ENCODE assay signal across 8 cellular contexts in genomic region chr16:71724320-71724751, GRCh38. TPM values are rescaled to one million over a fixed set of nuclear protein-coding genes. Genes with fewer than 3 reads are reported as not detected.
DNase-seq lines count a peak whose midpoint lies in the region; ATAC-seq and TF ChIP-seq lines count a peak whose summit lies in the region.

A gene with protein sequence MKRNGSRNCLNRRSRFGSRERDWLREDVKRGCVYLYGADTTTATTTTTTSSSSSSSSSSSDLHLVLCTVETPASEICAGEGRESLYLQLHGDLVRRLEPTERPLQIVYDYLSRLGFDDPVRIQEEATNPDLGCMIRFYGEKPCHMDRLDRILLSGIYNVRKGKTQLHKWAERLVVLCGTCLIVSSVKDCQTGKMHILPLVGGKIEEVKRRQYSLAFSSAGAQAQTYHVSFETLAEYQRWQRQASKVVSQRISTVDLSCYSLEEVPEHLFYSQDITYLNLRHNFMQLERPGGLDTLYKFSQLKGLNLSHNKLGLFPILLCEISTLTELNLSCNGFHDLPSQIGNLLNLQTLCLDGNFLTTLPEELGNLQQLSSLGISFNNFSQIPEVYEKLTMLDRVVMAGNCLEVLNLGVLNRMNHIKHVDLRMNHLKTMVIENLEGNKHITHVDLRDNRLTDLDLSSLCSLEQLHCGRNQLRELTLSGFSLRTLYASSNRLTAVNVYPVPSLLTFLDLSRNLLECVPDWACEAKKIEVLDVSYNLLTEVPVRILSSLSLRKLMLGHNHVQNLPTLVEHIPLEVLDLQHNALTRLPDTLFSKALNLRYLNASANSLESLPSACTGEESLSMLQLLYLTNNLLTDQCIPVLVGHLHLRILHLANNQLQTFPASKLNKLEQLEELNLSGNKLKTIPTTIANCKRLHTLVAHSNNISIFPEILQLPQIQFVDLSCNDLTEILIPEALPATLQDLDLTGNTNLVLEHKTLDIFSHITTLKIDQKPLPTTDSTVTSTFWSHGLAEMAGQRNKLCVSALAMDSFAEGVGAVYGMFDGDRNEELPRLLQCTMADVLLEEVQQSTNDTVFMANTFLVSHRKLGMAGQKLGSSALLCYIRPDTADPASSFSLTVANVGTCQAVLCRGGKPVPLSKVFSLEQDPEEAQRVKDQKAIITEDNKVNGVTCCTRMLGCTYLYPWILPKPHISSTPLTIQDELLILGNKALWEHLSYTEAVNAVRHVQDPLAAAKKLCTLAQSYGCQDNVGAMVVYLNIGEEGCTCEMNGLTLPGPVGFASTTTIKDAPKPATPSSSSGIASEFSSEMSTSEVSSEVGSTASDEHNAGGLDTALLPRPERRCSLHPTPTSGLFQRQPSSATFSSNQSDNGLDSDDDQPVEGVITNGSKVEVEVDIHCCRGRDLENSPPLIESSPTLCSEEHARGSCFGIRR (N-terminal part only) (minus strand): TSS chr16:71724701. CDS start chr16:71714795, 9,906 bp downstream.

- peaks cover 39% of the 10 kb centered on the region for H3K4me1 ChIP-seq in Karpas-422 (ENCODE audit: low read length)
- peaks cover 9% of the 10 kb centered on the region in 2 donors for H3K4me1 ChIP-seq in naive thymus-derived CD4-positive, alpha-beta T cell (ENCODE audit: control insufficient read depth in 2 of 2, insufficient read depth in 2 of 2, low read length in 2 of 2)

- peak within 1 kb of the TSS; percentile 87 for H2AFZ ChIP-seq in Karpas-422 (ENCODE audit: low read length)

- H3K27ac Mint-ChIP-seq in naive thymus-derived CD4-positive, alpha-beta T cell: peak within 1 kb of the TSS in 8 of 9 donors; percentile 30 to 92 (median 78)

- no peak within 1 kb of the TSS for H3K27ac ChIP-seq in Karpas-422 (ENCODE audit: low read length)
- peak within 1 kb of the TSS in 58 of 59 donors; percentile 46 to 94 (median 88) for H3K27ac ChIP-seq in dorsolateral prefrontal cortex
- H3K27ac ChIP-seq in naive thymus-derived CD4-positive, alpha-beta T cell (ENCODE audit: low read depth, low read length): peak within 1 kb of the TSS; percentile 79

- no peaks in the 10 kb centered on the region for H4K20me1 ChIP-seq in Karpas-422 (ENCODE audit: insufficient read depth, low read depth, low read length)

- H3K4me3 ChIP-seq in AG04449 (ENCODE audit: low read depth, low read length): peak within 1 kb of the TSS; percentile 81
- H3K4me3 ChIP-seq in Karpas-422 (ENCODE audit: low read length): peak within 1 kb of the TSS; percentile 98
- H3K4me3 ChIP-seq in dorsolateral prefrontal cortex: peak within 1 kb of the TSS; percentile 59 to 98 (median 86)
- peak within 1 kb of the TSS; percentile 79 for H3K4me3 ChIP-seq in naive thymus-derived CD4-positive, alpha-beta T cell (ENCODE audit: low read length)

- H3K9me3 ChIP-seq in Karpas-422 (ENCODE audit: low read length): no peaks in the 10 kb centered on the region
- no peaks in the 10 kb centered on the region for H3K9me3 ChIP-seq in naive thymus-derived CD4-positive, alpha-beta T cell (ENCODE audit: control insufficient read depth in 2 of 3, low read length in 3 of 3)

- DNase-seq in AG04449 (ENCODE audit: low read depth, low spot score) (no peak), Karpas-422 (no peak), dorsolateral prefrontal cortex (no peak), activated gamma-delta T cell treated with Interleukin-2 at 50 U/mL for 16 hours (no peak)
- no peak for DNase-seq in naive thymus-derived CD4-positive, alpha-beta T cell
- no peak for DNase-seq in stimulated activated CD4-positive, alpha-beta T cell treated with anti-CD3 and anti-CD28 coated beads, Interleukin-4, amount 100 ng/mL, for 1 hour

- H3K4me3 Mint-ChIP-seq in naive thymus-derived CD4-positive, alpha-beta T cell: peak within 1 kb of the TSS; percentile 80 to 97 (median 86)

- CTCF ChIA-PET in AG04449 (lab: Yijun Ruan, JAX): interaction anchor here (0.9 kb wide), 1 partner anchor 21 kb away, joined by 3 read pairs; no protein-coding TSS in a partner anchor
- CTCF ChIA-PET in naive thymus-derived CD4-positive, alpha-beta T cell (lab: Charles Lee): interaction anchor here (1.0 kb wide), 1 partner anchor 12 kb away, joined by 4 read pairs; no protein-coding TSS in a partner anchor

- H3K27me3 ChIP-seq in Karpas-422 (ENCODE audit: low read length) (no peaks in the 10 kb centered on the region), dorsolateral prefrontal cortex (no peaks in the 10 kb centered on the region)
- H3K27me3 ChIP-seq in naive thymus-derived CD4-positive, alpha-beta T cell (ENCODE audit: control insufficient read depth in 2 of 2, insufficient read depth in 2 of 2, low read length in 2 of 2): no peaks in the 10 kb centered on the region

- intact Hi-C loops in dorsolateral prefrontal cortex (cut with DNase I): loop anchor here (10.0 kb wide), 4 partner anchors 80 to 240 kb away; partner anchors contain the start of genes AP1G1 (in 1 of the 2), IST1 (in 1 of the 2), ZNF19 (in 1 of the 2) and ZNF821 (in 1 of the 2)
- intact Hi-C loops in naive thymus-derived CD4-positive, alpha-beta T cell (cut with micrococcal nuclease): loop anchor here (1.0 to 10.0 kb wide), 11 partner anchors 22 to 922 kb away; partner anchors contain the start of genes DHODH (in 2 of the 2), DHX38 (in 2 of the 2), TXNL4B (in 2 of the 2) and ATXN1L (in 1 of the 2)

- peak within 1 kb of the TSS; percentile 88 for H3K4me2 ChIP-seq in Karpas-422 (ENCODE audit: low read depth, low read length, poor library complexity, severe bottlenecking)

- no peak for TF ChIP-seq CTCF in AG04449 (IDR thresholded peaks at IDR 0.05; ENCODE audit: insufficient read depth, low read length, missing control alignments)
- no peak for TF ChIP-seq CTCF in dorsolateral prefrontal cortex (IDR thresholded peaks at IDR 0.05 in 54 of 56, conservative IDR thresholded peaks at IDR 0.05 in 2 of 56; ENCODE audit: low read depth in 1 of 56, partially characterized antibody in 56 of 56)

- peak within 1 kb of the TSS; percentile 88 for H3K9ac ChIP-seq in Karpas-422 (ENCODE audit: low read length)

- H3K36me3 ChIP-seq in Karpas-422 (ENCODE audit: insufficient read depth, low read length): peaks cover 4% of the 10 kb centered on the region; the same call in 1 of the 2 replicates
- H3K36me3 ChIP-seq in naive thymus-derived CD4-positive, alpha-beta T cell (ENCODE audit: control insufficient read depth in 2 of 3, insufficient read depth in 3 of 3, low read length in 3 of 3): no peaks in the 10 kb centered on the region

- no peak for ATAC-seq in naive thymus-derived CD4-positive, alpha-beta T cell
- ATAC-seq in GM21423 (IDR thresholded peaks at IDR 0.05; ENCODE audit: unreplicated experiment) (no peak), GM18909 (IDR thresholded peaks at IDR 0.05; ENCODE audit: poor library complexity, unreplicated experiment) (no peak)

- peaks cover 0 to 17% (median 0%) of the 10 kb centered on the region in 5 donors for H3K27me3 Mint-ChIP-seq in naive thymus-derived CD4-positive, alpha-beta T cell

- POLR2A ChIA-PET in AG04449 (lab: Yijun Ruan, JAX): interaction anchor here (0.6 to 0.9 kb wide), 2 partner anchors 16 to 185 kb away, joined by 3 read pairs; no protein-coding TSS in a partner anchor
- POLR2A ChIA-PET in naive thymus-derived CD4-positive, alpha-beta T cell (lab: Charles Lee): no interaction called here

- H3K9me3 Mint-ChIP-seq in naive thymus-derived CD4-positive, alpha-beta T cell: no peaks in the 10 kb centered on the region

- no peaks in the 10 kb centered on the region for H3K9me2 ChIP-seq in Karpas-422 (replicated peaks; ENCODE audit: insufficient read depth, low read length)

- peaks cover 7 to 20% (median 18%) of the 10 kb centered on the region in 7 donors for H3K4me1 Mint-ChIP-seq in naive thymus-derived CD4-positive, alpha-beta T cell

- peaks cover 35% of the 10 kb centered on the region for H3K79me2 ChIP-seq in Karpas-422 (ENCODE audit: low read length)

- H3K36me3 Mint-ChIP-seq in naive thymus-derived CD4-positive, alpha-beta T cell: peaks cover 0 to 1% (median 0%) of the 10 kb centered on the region in 5 donors

RNA-seq across cellular contexts. Expression of the gene that starts here (rescaled TPM):
- total RNA-seq in Karpas-422 (2014; rRNA removed; shearing (Covaris generic); ENCODE audit: low replicate concordance): 10.9 and 14.8 TPM in 2 replicates
- total RNA-seq in dorsolateral prefrontal cortex: 10 to 100 TPM; 20.7 to 60.6 (median 39.9) TPM
- total RNA-seq in naive thymus-derived CD4-positive, alpha-beta T cell: 10 to 100 TPM in 1 of 5 experiments, 1 to 10 TPM in 4; 6.3 to 10.6 (median 7.5) TPM
- 1 to 10 TPM; 1.5 to 2.2 TPM for polyA plus RNA-seq in naive thymus-derived CD4-positive, alpha-beta T cell
